Comparison of ENCODE assay signal across 28 cellular contexts in genomic region chr12:52256165-52256935, GRCh38. TPM values are rescaled to one million over a fixed set of nuclear protein-coding genes. Genes with fewer than 3 reads are reported as not detected.
"Had no signal": no experiment of that assay in that cellular context is flagged by ENCODE, and none has a peak within 500 bp of the region (broad histone marks: within the 10 kb centered on the region; RNA-seq: fewer than 3 reads in every experiment).

No MANE protein-coding gene starts in this region.

- H3K27ac Mint-ChIP-seq: activated naive CD8-positive, alpha-beta T cell treated with anti-CD3 and anti-CD28 coated beads, Interleukin-2, amount 50 U/mL, for 24 hours; activated T-helper 1 cell treated with anti-CD3 and anti-CD28 coated beads, Interleukin-12 subunit alpha, Interleukin-12 subunit beta, Interleukin-2, Interleukin-4 antibody, amounts not matched to agents 30 ng/mL and 10 ng/mL and 1 ng/mL, durations not matched to agents 14 hours and 24 hours and 36 hours; brain; endodermal cell; stimulated activated naive CD8-positive, alpha-beta T cell treated with anti-CD3 and anti-CD28 coated beads, Interleukin-15, amount 100 ng/mL, for 72 hours; T-helper 2 cell treated with Interferon-gamma antibody and Interleukin-4, amounts not matched to agents 5 μg/mL and 100 μg/mL, for 36 hours had no signal

- DNase-seq: activated CD4-positive, alpha-beta T cell treated with anti-CD3 and anti-CD28 coated beads, Interleukin-2, amount 50 U/mL, for 4 hours; activated naive CD8-positive, alpha-beta T cell treated with anti-CD3 and anti-CD28 coated beads, Interleukin-2, amount 50 U/mL, for 24 hours; activated T-cell treated with anti-CD3 and anti-CD28 coated beads for 4 hours; anterior cingulate cortex; central memory CD4-positive, alpha-beta T cell; colonic mucosa; endodermal cell; foreskin keratinocyte; glutamatergic neuron; hippocampal formation; stimulated activated CD4-positive, alpha-beta T cell treated with anti-CD3 and anti-CD28 coated beads, Interleukin-15, amount 100 ng/mL, for 24 hours; stimulated activated CD4-positive, alpha-beta T cell treated with anti-CD3 and anti-CD28 coated beads, Interleukin-2, amount 100 ng/mL, for 48 hours; stimulated activated naive CD8-positive, alpha-beta T cell treated with anti-CD3 and anti-CD28 coated beads, Interleukin-15, amount 100 ng/mL, for 72 hours; transverse colon had no signal

- H3K27ac ChIP-seq: colonic mucosa, foreskin keratinocyte, prostate gland, right atrium auricular region, skin epidermis, suprapubic skin, transverse colon, vagina had no signal

- H3K36me3 ChIP-seq: colonic mucosa, prostate gland, right atrium auricular region, suprapubic skin, transverse colon, vagina had no signal

- H3K4me3 ChIP-seq: colonic mucosa, prostate gland, right atrium auricular region, skin epidermis, suprapubic skin, transverse colon, vagina had no signal

- H3K27me3 ChIP-seq: vagina had no signal

- H3K4me3 Mint-ChIP-seq: activated naive CD8-positive, alpha-beta T cell treated with anti-CD3 and anti-CD28 coated beads, Interleukin-2, amount 50 U/mL, for 24 hours; activated T-helper 1 cell treated with anti-CD3 and anti-CD28 coated beads, Interleukin-12 subunit alpha, Interleukin-12 subunit beta, Interleukin-2, Interleukin-4 antibody, amounts not matched to agents 30 ng/mL and 10 ng/mL and 1 ng/mL, durations not matched to agents 14 hours and 24 hours and 36 hours; brain; endodermal cell; stimulated activated naive CD8-positive, alpha-beta T cell treated with anti-CD3 and anti-CD28 coated beads, Interleukin-15, amount 100 ng/mL, for 72 hours; T-helper 2 cell treated with Interferon-gamma antibody and Interleukin-4, amounts not matched to agents 5 μg/mL and 100 μg/mL, for 36 hours had no signal

- ATAC-seq: activated naive CD8-positive, alpha-beta T cell treated with anti-CD3 and anti-CD28 coated beads, Interleukin-2, amount 50 U/mL, for 24 hours; foreskin keratinocyte had no signal

- FAIRE-seq: islet of Langerhans, TTC549 had no signal

- H3K4me1 Mint-ChIP-seq: endodermal cell had no signal

- H3K9me3 ChIP-seq: colonic mucosa, prostate gland, right atrium auricular region, suprapubic skin, transverse colon, vagina had no signal

- H3K4me1 ChIP-seq: foreskin keratinocyte, prostate gland had no signal

- H3K9me3 Mint-ChIP-seq: activated naive CD8-positive, alpha-beta T cell treated with anti-CD3 and anti-CD28 coated beads, Interleukin-2, amount 50 U/mL, for 24 hours; stimulated activated naive CD8-positive, alpha-beta T cell treated with anti-CD3 and anti-CD28 coated beads, Interleukin-15, amount 100 ng/mL, for 72 hours had no signal

- H3K36me3 Mint-ChIP-seq: brain had no signal

RNA-seq across cellular contexts. Expression of gene KRT86, which starts 18.1 kb away (rescaled TPM):
- total RNA-seq: endodermal cell, right atrium auricular region, vagina had no signal
- polyA plus RNA-seq: neural cell had no signal

RNA-seq across cellular contexts. Expression of gene KRT7, which starts 23.3 kb away (rescaled TPM):
- total RNA-seq: mononuclear cell had no signal
- polyA plus RNA-seq: neural cell had no signal

RNA-seq across cellular contexts. Expression of gene KRT81, which starts 35.0 kb away (rescaled TPM):
- total RNA-seq: activated T-helper 1 cell treated with anti-CD3 and anti-CD28 coated beads, Interleukin-12 subunit alpha, Interleukin-12 subunit beta, Interleukin-2, Interleukin-4 antibody, amounts not matched to agents 30 ng/mL and 10 ng/mL and 1 ng/mL, durations not matched to agents 14 hours and 24 hours and 36 hours; endodermal cell; fibroblast of lung; foreskin keratinocyte; mononuclear cell; omental fat pad; right atrium auricular region; transverse colon; vagina had no signal
- polyA plus RNA-seq: fibroblast of lung, neural cell had no signal
